26 cellular contexts compared by ENCODE assay signal in genomic region chr10:6503171-6503570, GRCh38.
DNase-seq lines count a peak whose midpoint lies in the region; ATAC-seq and TF ChIP-seq lines count a peak whose summit lies in the region.
"Had no signal": no experiment of that assay in that cellular context is flagged by ENCODE, and none has a peak within 500 bp of the region (broad histone marks: within the 10 kb centered on the region; RNA-seq: fewer than 3 reads in every experiment).

No MANE protein-coding gene starts in this region.

- CTCF ChIA-PET in activated CD4-positive, alpha-beta T cell treated with anti-CD3 and anti-CD28 coated beads, Interleukin-2, amount 10 ng/mL, durations not matched to agents 7 days and 5 days (lab: Charles Lee): interaction anchor here (1.0 to 2.4 kb wide), 4 partner anchors 9 to 40 kb away, joined by 3 to 9 read pairs (median 4); no protein-coding TSS in a partner anchor
- CTCF ChIA-PET in CD8-positive, alpha-beta T cell (lab: Charles Lee): no interaction called here

- H3K36me3 ChIP-seq in CD8-positive, alpha-beta T cell (ENCODE audit: insufficient read depth, low read length): peaks cover 23% of the 10 kb centered on the region
- no peaks in the 10 kb centered on the region for H3K36me3 ChIP-seq in colonic mucosa
- H3K36me3 ChIP-seq: lower lobe of right lung, neural progenitor cell, right lobe of liver, SJCRH30 had no signal

- H3K27me3 ChIP-seq in CD8-positive, alpha-beta T cell (ENCODE audit: insufficient read depth, low read length): no peaks in the 10 kb centered on the region
- no peaks in the 10 kb centered on the region for H3K27me3 ChIP-seq in colonic mucosa
- H3K27me3 ChIP-seq: neural progenitor cell, right lobe of liver, SJCRH30 had no signal

- DNase-seq in activated CD4-positive, alpha-beta T cell treated with anti-CD3 and anti-CD28 coated beads, Interleukin-2, amount 10 ng/mL, durations not matched to agents 7 days and 5 days: no peak
- no peak for DNase-seq in activated CD4-positive, alpha-beta T cell treated with anti-CD3 and anti-CD28 coated beads, Interleukin-2, amount 50 U/mL, for 4 hours
- DNase-seq in CD8-positive, alpha-beta T cell: no peak
- DNase-seq in natural killer cell treated with Interleukin-12 subunit alpha and Interleukin-12 subunit beta and Interleukin-15 and Interleukin-18, amount 100 ng/mL, for 72 hours (ENCODE audit: low spot score): peak; percentile 68
- DNase-seq in colonic mucosa (no peak), amygdala (lab: John Stamatoyannopoulos, UW) (no peak)
- DNase-seq: activated CD4-positive, alpha-beta T cell treated with anti-CD3 and anti-CD28 coated beads, Interleukin-2, amount 50 U/mL, for 48 hours; amniotic stem cell; COR-L47; GDM1; lower lobe of right lung; mucosa of descending colon; NCI-H1694; NCI-H526; right lobe of liver; SJCRH30; stimulated activated CD4-positive, alpha-beta T cell treated with anti-CD3 and anti-CD28 coated beads, Interleukin-12 subunit alpha, Interleukin-12 subunit beta, amount 100 ng/mL, for 4 hours had no signal

- TF ChIP-seq CTCF in CD8-positive, alpha-beta T cell (IDR thresholded peaks at IDR 0.05): no peak
- TF ChIP-seq CTCF in colonic mucosa (IDR thresholded peaks at IDR 0.05): no peak

- no peak overlapping the region for H3K9ac ChIP-seq in colonic mucosa (ENCODE audit: low read depth in 2 of 2, low read length in 2 of 2)
- H3K9ac ChIP-seq: neural progenitor cell had no signal

- H3K4me3 ChIP-seq in CD8-positive, alpha-beta T cell (ENCODE audit: low read depth, low read length): no peak overlapping the region
- H3K4me3 ChIP-seq in colonic mucosa: no peak overlapping the region
- H3K4me3 ChIP-seq: A549, coronary artery, lower lobe of right lung, mucosa of descending colon, neural progenitor cell, right lobe of liver, SJCRH30 had no signal

- no peak for ATAC-seq in CD8-positive, alpha-beta T cell
- ATAC-seq in natural killer cell treated with Interleukin-12 subunit alpha and Interleukin-12 subunit beta and Interleukin-15 and Interleukin-18, amount 100 ng/mL, for 72 hours: peak; percentile 18 to 58
- no peak for ATAC-seq in esophagus mucosa
- ATAC-seq: A549, HCT116, lower lobe of right lung, mucosa of descending colon, Panc1, right lobe of liver had no signal

- POLR2A ChIA-PET in activated CD4-positive, alpha-beta T cell treated with anti-CD3 and anti-CD28 coated beads, Interleukin-2, amount 10 ng/mL, durations not matched to agents 7 days and 5 days (lab: Charles Lee): interaction anchor here (0.6 kb wide), 1 partner anchor 15 kb away, joined by 4 read pairs; no protein-coding TSS in a partner anchor
- POLR2A ChIA-PET in CD8-positive, alpha-beta T cell (lab: Charles Lee): interaction anchor here (1.0 to 1.8 kb wide), 2 partner anchors 16 to 27 kb away, joined by 4 to 5 read pairs; no protein-coding TSS in a partner anchor

- H3K36me3 Mint-ChIP-seq in activated CD4-positive, alpha-beta T cell treated with anti-CD3 and anti-CD28 coated beads, Interleukin-2, amount 10 ng/mL, durations not matched to agents 7 days and 5 days (ENCODE audit: low read depth): peaks cover 68% of the 10 kb centered on the region
- H3K36me3 Mint-ChIP-seq in CD8-positive, alpha-beta T cell: peaks cover 72% of the 10 kb centered on the region
- peaks cover 37% of the 10 kb centered on the region for H3K36me3 Mint-ChIP-seq in activated naive CD8-positive, alpha-beta T cell
- peaks cover 62% of the 10 kb centered on the region for H3K36me3 Mint-ChIP-seq in natural killer cell treated with Interleukin-12 subunit alpha and Interleukin-12 subunit beta and Interleukin-15 and Interleukin-18, amount 100 ng/mL, for 72 hours
- H3K36me3 Mint-ChIP-seq: type B pancreatic cell had no signal

- no peak overlapping the region for H3K27ac ChIP-seq in CD8-positive, alpha-beta T cell (ENCODE audit: low read depth, low read length)
- H3K27ac ChIP-seq in colonic mucosa: no peak overlapping the region
- H3K27ac ChIP-seq: A549, coronary artery, HL-60, lower lobe of right lung, neural progenitor cell, right lobe of liver, SJCRH30 had no signal

- no peaks in the 10 kb centered on the region for H3K27me3 Mint-ChIP-seq in activated CD4-positive, alpha-beta T cell treated with anti-CD3 and anti-CD28 coated beads, Interleukin-2, amount 10 ng/mL, durations not matched to agents 7 days and 5 days
- no peaks in the 10 kb centered on the region for H3K27me3 Mint-ChIP-seq in CD8-positive, alpha-beta T cell (ENCODE audit: low read depth)
- H3K27me3 Mint-ChIP-seq in activated naive CD8-positive, alpha-beta T cell: no peaks in the 10 kb centered on the region
- no peaks in the 10 kb centered on the region for H3K27me3 Mint-ChIP-seq in natural killer cell treated with Interleukin-12 subunit alpha and Interleukin-12 subunit beta and Interleukin-15 and Interleukin-18, amount 100 ng/mL, for 72 hours

- peak overlapping the region; percentile 39 for H3K27ac Mint-ChIP-seq in activated CD4-positive, alpha-beta T cell treated with anti-CD3 and anti-CD28 coated beads, Interleukin-2, amount 10 ng/mL, durations not matched to agents 7 days and 5 days
- peak overlapping the region; percentile 86 for H3K27ac Mint-ChIP-seq in CD8-positive, alpha-beta T cell
- H3K27ac Mint-ChIP-seq in activated naive CD8-positive, alpha-beta T cell: peak overlapping the region; percentile 87
- H3K27ac Mint-ChIP-seq in natural killer cell treated with Interleukin-12 subunit alpha and Interleukin-12 subunit beta and Interleukin-15 and Interleukin-18, amount 100 ng/mL, for 72 hours: peak overlapping the region; percentile 77 to 83
- H3K27ac Mint-ChIP-seq: neural progenitor cell, type B pancreatic cell had no signal

- peaks cover 52% of the 10 kb centered on the region for H3K4me1 Mint-ChIP-seq in activated CD4-positive, alpha-beta T cell treated with anti-CD3 and anti-CD28 coated beads, Interleukin-2, amount 10 ng/mL, durations not matched to agents 7 days and 5 days
- H3K4me1 Mint-ChIP-seq in CD8-positive, alpha-beta T cell (ENCODE audit: low read depth): peaks cover 45% of the 10 kb centered on the region
- peaks cover 64% of the 10 kb centered on the region for H3K4me1 Mint-ChIP-seq in activated naive CD8-positive, alpha-beta T cell (ENCODE audit: low read depth)
- H3K4me1 Mint-ChIP-seq in natural killer cell treated with Interleukin-12 subunit alpha and Interleukin-12 subunit beta and Interleukin-15 and Interleukin-18, amount 100 ng/mL, for 72 hours (ENCODE audit: low read depth in 2 of 2): peaks cover 64 to 74% of the 10 kb centered on the region in 2 donors
- H3K4me1 Mint-ChIP-seq: neural progenitor cell had no signal

- intact Hi-C loops in CD8-positive, alpha-beta T cell (cut with DNase I, micrococcal nuclease): no loop called here
- intact Hi-C loops in colonic mucosa (cut with DNase I): no loop called here

- peaks cover 12% of the 10 kb centered on the region for H3K4me1 ChIP-seq in CD8-positive, alpha-beta T cell (ENCODE audit: insufficient read depth, low read length)
- no peaks in the 10 kb centered on the region for H3K4me1 ChIP-seq in colonic mucosa
- H3K4me1 ChIP-seq: A549, lower lobe of right lung, neural progenitor cell, right lobe of liver, SJCRH30 had no signal

- no peak overlapping the region for H3K4me3 Mint-ChIP-seq in activated CD4-positive, alpha-beta T cell treated with anti-CD3 and anti-CD28 coated beads, Interleukin-2, amount 10 ng/mL, durations not matched to agents 7 days and 5 days
- H3K4me3 Mint-ChIP-seq in CD8-positive, alpha-beta T cell: no peak overlapping the region
- peak overlapping the region; percentile 51 for H3K4me3 Mint-ChIP-seq in activated naive CD8-positive, alpha-beta T cell
- H3K4me3 Mint-ChIP-seq in natural killer cell treated with Interleukin-12 subunit alpha and Interleukin-12 subunit beta and Interleukin-15 and Interleukin-18, amount 100 ng/mL, for 72 hours: peak overlapping the region; percentile 71
- H3K4me3 Mint-ChIP-seq: neural progenitor cell, type B pancreatic cell had no signal

- H3K9me3 Mint-ChIP-seq in activated CD4-positive, alpha-beta T cell treated with anti-CD3 and anti-CD28 coated beads, Interleukin-2, amount 10 ng/mL, durations not matched to agents 7 days and 5 days: peaks cover 5% of the 10 kb centered on the region
- H3K9me3 Mint-ChIP-seq in CD8-positive, alpha-beta T cell: peaks cover 5% of the 10 kb centered on the region
- H3K9me3 Mint-ChIP-seq in activated naive CD8-positive, alpha-beta T cell (ENCODE audit: low read depth): peaks cover 5% of the 10 kb centered on the region
- H3K9me3 Mint-ChIP-seq in natural killer cell treated with Interleukin-12 subunit alpha and Interleukin-12 subunit beta and Interleukin-15 and Interleukin-18, amount 100 ng/mL, for 72 hours: peaks cover 10% of the 10 kb centered on the region
- H3K9me3 Mint-ChIP-seq: neural progenitor cell, type B pancreatic cell had no signal

- no peaks in the 10 kb centered on the region for H3K9me3 ChIP-seq in CD8-positive, alpha-beta T cell (ENCODE audit: low read length)
- no peaks in the 10 kb centered on the region for H3K9me3 ChIP-seq in colonic mucosa
- H3K9me3 ChIP-seq: A549, lower lobe of right lung, mucosa of descending colon, right lobe of liver, SJCRH30 had no signal

Comparison
In these comparisons a context has a peak if more than half of its experiments do, and no peak if none do; other contexts are left out.
1. H3K4me3 Mint-ChIP-seq: peak in activated naive CD8-positive, alpha-beta T cell (single experiment) and natural killer cell treated with Interleukin-12 subunit alpha and Interleukin-12 subunit beta and Interleukin-15 and Interleukin-18, amount 100 ng/mL, for 72 hours (single experiment); none in activated CD4-positive, alpha-beta T cell treated with anti-CD3 and anti-CD28 coated beads, Interleukin-2, amount 10 ng/mL, durations not matched to agents 7 days and 5 days (single experiment) and CD8-positive, alpha-beta T cell (single experiment).
2. ATAC-seq: peak in natural killer cell treated with Interleukin-12 subunit alpha and Interleukin-12 subunit beta and Interleukin-15 and Interleukin-18, amount 100 ng/mL, for 72 hours (2 of 2); none in CD8-positive, alpha-beta T cell (single experiment) and esophagus mucosa (single experiment).
3. Peak in every context shown above with its lines, with median percentiles within 50 percentile points of each other: H3K27ac Mint-ChIP-seq.